18 cellular contexts compared by ENCODE assay signal in genomic region chr4:123709336-123709735, GRCh38.
DNase-seq lines count a peak whose midpoint lies in the region; TF ChIP-seq lines count a peak whose summit lies in the region.
"Had no signal": no experiment of that assay in that cellular context is flagged by ENCODE, and none has a peak within 500 bp of the region (broad histone marks: within the 10 kb centered on the region; RNA-seq: fewer than 3 reads in every experiment).

No MANE protein-coding gene starts in this region.

- no peak overlapping the region for H3K27ac ChIP-seq in endodermal cell (ENCODE audit: low read depth, low read length)
- H3K27ac ChIP-seq: BLaER1, PC-9, SJCRH30 had no signal

- no peaks in the 10 kb centered on the region for H3K27me3 ChIP-seq in endodermal cell (ENCODE audit: control insufficient read depth, insufficient read depth, low read length, poor library complexity, severe bottlenecking)
- H3K27me3 ChIP-seq: BLaER1, SJCRH30 had no signal

- intact Hi-C loops in activated T-helper 2 cell treated with anti-CD3 and anti-CD28 coated beads, Interferon-gamma antibody, Interleukin-2, Interleukin-4, amounts not matched to agents 10 μg/mL and 5 μg/mL and 100 μg/mL, durations not matched to agents 14 hours and 24 hours and 36 hours (cut with micrococcal nuclease) = no loop called here

- H3K4me1 ChIP-seq in endodermal cell (ENCODE audit: control insufficient read depth, insufficient read depth, low read length) = no peaks in the 10 kb centered on the region
- H3K4me1 ChIP-seq: BLaER1, SJCRH30 had no signal

- H3K4me3 ChIP-seq in endodermal cell (ENCODE audit: low read length) = peak overlapping the region; percentile 43
- H3K4me3 ChIP-seq: BLaER1, GM12878, PC-9, SJCRH30 had no signal

- H3K4me3 Mint-ChIP-seq in endodermal cell (no peak overlapping the region), immature natural killer cell (no peak overlapping the region)
- no peak overlapping the region for H3K4me3 Mint-ChIP-seq in activated T-helper 2 cell treated with anti-CD3 and anti-CD28 coated beads, Interferon-gamma antibody, Interleukin-2, Interleukin-4, amounts not matched to agents 10 μg/mL and 5 μg/mL and 100 μg/mL, durations not matched to agents 14 hours and 24 hours and 36 hours (ENCODE audit: low read depth)
- H3K4me3 Mint-ChIP-seq: CD4-positive, alpha-beta memory T cell; HFFc6 had no signal

- WGBS in endodermal cell (ENCODE audit: insufficient coverage in 1 of 2, insufficient read length in 1 of 2), 2 experiments = 96% methylated on average over 3 of the region's 3 CpGs; no CpG with 5 or more reads in 1 of the 2 experiments

- peaks cover 11% of the 10 kb centered on the region for H3K4me1 Mint-ChIP-seq in endodermal cell
- no peaks in the 10 kb centered on the region for H3K4me1 Mint-ChIP-seq in activated T-helper 2 cell treated with anti-CD3 and anti-CD28 coated beads, Interferon-gamma antibody, Interleukin-2, Interleukin-4, amounts not matched to agents 10 μg/mL and 5 μg/mL and 100 μg/mL, durations not matched to agents 14 hours and 24 hours and 36 hours (ENCODE audit: low read depth)
- H3K4me1 Mint-ChIP-seq in immature natural killer cell = peaks cover 0 to 5% of the 10 kb centered on the region in 2 donors

- no peak for TF ChIP-seq CTCF in endodermal cell (conservative IDR thresholded peaks at IDR 0.05)

- DNase-seq in ELF-1 (ENCODE audit: low read depth, low spot score) (peak; percentile 10), LoVo (ENCODE audit: low spot score) (peak; percentile 87), endodermal cell (no peak), lung microvascular endothelial cell (ENCODE audit: low read depth in 2 of 2) (peak; percentile 20 to 36), SKM-1 treated with dmso at 0.1 percent for 144 hours (lab: John Stamatoyannopoulos, UW; ENCODE audit: unreplicated experiment) (no peak), HuH-7.5 (ENCODE audit: low spot score) (no peak), immature natural killer cell (no peak)
- DNase-seq in activated T-helper 2 cell treated with anti-CD3 and anti-CD28 coated beads, Interferon-gamma antibody, Interleukin-2, Interleukin-4, amounts not matched to agents 10 μg/mL and 5 μg/mL and 100 μg/mL, durations not matched to agents 14 hours and 24 hours and 36 hours (ENCODE audit: low spot score) = no peak
- DNase-seq: CD4-positive, alpha-beta memory T cell; HFFc6; NCI-H1105 treated with DMSO at 0.1 percent for 48 hours; NCI-H187; NCI-H2227 treated with DMSO at 0.1 percent for 48 hours; NCI-H524; SJCRH30 had no signal

- no peaks in the 10 kb centered on the region for H3K36me3 ChIP-seq in endodermal cell (ENCODE audit: control insufficient read depth, insufficient read depth, low read length)
- H3K36me3 ChIP-seq: BLaER1, SJCRH30 had no signal

- H3K9ac ChIP-seq in endodermal cell (ENCODE audit: extremely low read depth, low read length, poor library complexity, severe bottlenecking) = no peak overlapping the region
- H3K9ac ChIP-seq: BLaER1 had no signal

- H3K36me3 Mint-ChIP-seq in endodermal cell (ENCODE audit: low read depth) = peaks cover 19% of the 10 kb centered on the region
- H3K36me3 Mint-ChIP-seq in activated T-helper 2 cell treated with anti-CD3 and anti-CD28 coated beads, Interferon-gamma antibody, Interleukin-2, Interleukin-4, amounts not matched to agents 10 μg/mL and 5 μg/mL and 100 μg/mL, durations not matched to agents 14 hours and 24 hours and 36 hours (ENCODE audit: low read depth) = no peaks in the 10 kb centered on the region
- no peaks in the 10 kb centered on the region for H3K36me3 Mint-ChIP-seq in immature natural killer cell
- H3K36me3 Mint-ChIP-seq: CD4-positive, alpha-beta memory T cell had no signal

- H3K27ac Mint-ChIP-seq in endodermal cell (no peak overlapping the region), immature natural killer cell (no peak overlapping the region)
- H3K27ac Mint-ChIP-seq in activated T-helper 2 cell treated with anti-CD3 and anti-CD28 coated beads, Interferon-gamma antibody, Interleukin-2, Interleukin-4, amounts not matched to agents 10 μg/mL and 5 μg/mL and 100 μg/mL, durations not matched to agents 14 hours and 24 hours and 36 hours = no peak overlapping the region
- H3K27ac Mint-ChIP-seq: CD4-positive, alpha-beta memory T cell; HFFc6 had no signal

- peaks cover 32% of the 10 kb centered on the region for H3K9me3 ChIP-seq in endodermal cell (ENCODE audit: control insufficient read depth, low read length)

- H3K27me3 Mint-ChIP-seq in endodermal cell (ENCODE audit: insufficient read depth) = peaks cover 12% of the 10 kb centered on the region
- H3K27me3 Mint-ChIP-seq in activated T-helper 2 cell treated with anti-CD3 and anti-CD28 coated beads, Interferon-gamma antibody, Interleukin-2, Interleukin-4, amounts not matched to agents 10 μg/mL and 5 μg/mL and 100 μg/mL, durations not matched to agents 14 hours and 24 hours and 36 hours (ENCODE audit: low read depth) = no peaks in the 10 kb centered on the region
- H3K27me3 Mint-ChIP-seq in immature natural killer cell (ENCODE audit: low read depth in 3 of 3) = peaks cover 2 to 4% (median 3%) of the 10 kb centered on the region in 3 donors

- H3K9me3 Mint-ChIP-seq in endodermal cell (peaks cover 36% of the 10 kb centered on the region), immature natural killer cell (peaks cover 0 to 1% (median 0%) of the 10 kb centered on the region in 6 donors)
- H3K9me3 Mint-ChIP-seq in activated T-helper 2 cell treated with anti-CD3 and anti-CD28 coated beads, Interferon-gamma antibody, Interleukin-2, Interleukin-4, amounts not matched to agents 10 μg/mL and 5 μg/mL and 100 μg/mL, durations not matched to agents 14 hours and 24 hours and 36 hours = no peaks in the 10 kb centered on the region
- H3K9me3 Mint-ChIP-seq: HFFc6 had no signal

Comparison
In these comparisons a context has a peak if more than half of its experiments do, and no peak if none do; other contexts are left out.
1. DNase-seq: peak in ELF-1 (single experiment), LoVo (single experiment) and lung microvascular endothelial cell (2 of 2); none in endodermal cell (single experiment), SKM-1 treated with dmso at 0.1 percent for 144 hours (single experiment), activated T-helper 2 cell treated with anti-CD3 and anti-CD28 coated beads, Interferon-gamma antibody, Interleukin-2, Interleukin-4, amounts not matched to agents 10 μg/mL and 5 μg/mL and 100 μg/mL, durations not matched to agents 14 hours and 24 hours and 36 hours (single experiment), HuH-7.5 (single experiment) and immature natural killer cell (0 of 3).